In genomic region chr7:42186181-42186580, GRCh38 we compare ENCODE assay signal across 1 cellular context.
TF ChIP-seq lines count a peak whose summit lies in the region.

No MANE protein-coding gene starts in this region.

TF ChIP-seq in SK-N-SH treated with all-trans-retinoic acid at 6 μM for 48 hours, 23 proteins besides CTCF, POLR2A, EP300 and RAD21 (continued from another document):
- no peak for TF ChIP-seq ZNF8 (CRISPR knock-in tag; IDR thresholded peaks at IDR 0.05)
- no peak for TF ChIP-seq CSDC2 (CRISPR knock-in tag; IDR thresholded peaks at IDR 0.05)
